Comparison of ENCODE assay signal across 19 cellular contexts in genomic region chrY:14235070-14235469, GRCh38.
A peak's percentile ranks its signal among the peaks of the same experiment; 100 is the strongest.
DNase-seq lines count a peak whose midpoint lies in the region; ATAC-seq and FAIRE-seq lines count a peak whose summit lies in the region.
"Had no signal": no experiment of that assay in that cellular context is flagged by ENCODE, and none has a peak within 500 bp of the region (broad histone marks: within the 10 kb centered on the region; RNA-seq: fewer than 3 reads in every experiment).

No MANE protein-coding gene starts in this region.

- ATAC-seq in GM19025 (IDR thresholded peaks at IDR 0.05; ENCODE audit: low read depth, unreplicated experiment): peak; percentile 63
- peak; percentile 55 for ATAC-seq in HG02798 (IDR thresholded peaks at IDR 0.05; ENCODE audit: poor library complexity, unreplicated experiment)
- peak; percentile 45 for ATAC-seq in memory B cell (ENCODE audit: low read depth)
- ATAC-seq in HG03175 (IDR thresholded peaks at IDR 0.05; ENCODE audit: unreplicated experiment): no peak

- H3K9me3 Mint-ChIP-seq in memory B cell: peaks cover 13% of the 10 kb centered on the region

- FAIRE-seq in GM18507 (lab: Jason Lieb, UNC): peak; percentile 56
- FAIRE-seq: D721Med, GM12892, H1 had no signal

- peaks cover 14% of the 10 kb centered on the region for H3K27me3 Mint-ChIP-seq in memory B cell

- H3K4me3 Mint-ChIP-seq in memory B cell: no peak overlapping the region

- H3K36me3 Mint-ChIP-seq in memory B cell: no peaks in the 10 kb centered on the region

- DNase-seq in GM18507 (ENCODE audit: extremely low spot score, insufficient read length, low read depth) (no peak), memory B cell (ENCODE audit: low spot score in 2 of 2) (no peak), T1000 (lab: John Stamatoyannopoulos, UW) (no peak), NCI-H526 treated with DMSO at 0.1 percent for 48 hours (lab: John Stamatoyannopoulos, UW) (no peak)
- DNase-seq: ACHN, Kasumi-1, MG63, NCI-H1048, NCI-H1436, NCI-H2029, NCI-H345, NCI-H524 treated with DMSO at 0.1 percent for 48 hours, PC-9 had no signal

- no peaks in the 10 kb centered on the region for H3K4me1 Mint-ChIP-seq in memory B cell

- no peak overlapping the region for H3K27ac Mint-ChIP-seq in memory B cell
